In the genomic region with DNA sequence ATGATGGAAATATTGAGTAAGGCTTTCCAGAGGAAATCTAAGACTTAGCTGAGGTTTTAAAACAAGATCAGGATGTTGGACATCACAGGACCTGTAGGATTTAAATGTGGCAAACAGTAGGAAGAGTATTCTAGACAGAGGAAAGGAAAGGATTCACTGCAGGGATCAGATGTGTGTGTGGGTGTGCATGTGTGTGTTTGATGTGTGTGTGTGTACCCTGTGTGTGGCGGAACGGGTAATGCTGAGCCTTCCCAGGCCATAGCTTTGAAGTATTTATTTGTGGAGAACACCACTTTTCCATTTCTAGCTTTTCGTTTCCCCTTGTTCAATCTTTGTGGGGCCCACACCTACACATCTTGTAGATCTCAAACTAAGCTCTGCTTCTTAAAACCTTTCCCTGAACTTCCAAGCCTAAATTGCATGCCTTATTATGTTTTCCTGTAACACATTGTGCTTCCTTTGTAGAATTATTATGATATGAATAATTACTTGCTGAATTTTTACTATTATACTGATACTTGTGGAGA, we compare ENCODE assay signal across 13 cellular contexts. TPM values are rescaled to one million over a fixed set of nuclear protein-coding genes. Genes with fewer than 3 reads are reported as not detected.
"Had no signal": no experiment of that assay in that cellular context is flagged by ENCODE, and none has a peak within 500 bp of the region (broad histone marks: within the 10 kb centered on the region; RNA-seq: fewer than 3 reads in every experiment).

No MANE protein-coding gene starts in this region.

- H3K27ac ChIP-seq: colonic mucosa, foreskin keratinocyte, right lobe of liver had no signal

- H3K4me3 ChIP-seq: colonic mucosa, right lobe of liver, spleen had no signal

- H3K36me3 ChIP-seq: colonic mucosa, right lobe of liver, spleen had no signal

- DNase-seq: activated CD8-positive, alpha-beta memory T cell treated with anti-CD3 and anti-CD28 coated beads, Interleukin-2, amount 10 ng/mL, durations not matched to agents 7 days and 5 days; activated naive CD4-positive, alpha-beta T cell treated with anti-CD3 and anti-CD28 coated beads, Interleukin-2, amount 10 ng/mL, durations not matched to agents 7 days and 5 days; activated T-cell treated with anti-CD3 and anti-CD28 coated beads, Interleukin-2, amount 50 U/mL, for 1 hour; caudate nucleus; colonic mucosa; effector memory CD4-positive, alpha-beta T cell; foreskin keratinocyte; occipital lobe; right lobe of liver; spleen; stimulated activated naive CD8-positive, alpha-beta T cell treated with anti-CD3 and anti-CD28 coated beads, Interleukin-15, amount 100 ng/mL, for 72 hours had no signal

- ATAC-seq: activated CD8-positive, alpha-beta memory T cell treated with anti-CD3 and anti-CD28 coated beads, Interleukin-2, amount 10 ng/mL, durations not matched to agents 7 days and 5 days; foreskin keratinocyte; natural killer cell treated with Interleukin-12 subunit alpha and Interleukin-12 subunit beta and Interleukin-15 and Interleukin-18, amount 100 ng/mL, for 72 hours; right lobe of liver; stimulated activated naive CD8-positive, alpha-beta T cell treated with anti-CD3 and anti-CD28 coated beads, Interleukin-15, amount 100 ng/mL, for 72 hours had no signal

- H3K9me3 ChIP-seq: colonic mucosa, right lobe of liver, spleen had no signal

- H3K27me3 ChIP-seq: colonic mucosa, right lobe of liver had no signal

- H3K4me1 ChIP-seq: colonic mucosa, foreskin keratinocyte, right lobe of liver had no signal

RNA-seq across cellular contexts. Expression of a gene that starts 6.9 kb away (rescaled TPM):
- total RNA-seq: activated T-helper 2 cell treated with anti-CD3 and anti-CD28 coated beads, Interferon-gamma antibody, Interleukin-2, Interleukin-4, amounts not matched to agents 10 μg/mL and 5 μg/mL and 100 μg/mL, durations not matched to agents 14 hours and 24 hours and 36 hours had no signal
- polyA plus RNA-seq: foreskin keratinocyte had no signal
